In genomic region chr19:48330012-48330681, GRCh38 we compare ENCODE assay signal across 7 cellular contexts. TPM values are rescaled to one million over a fixed set of nuclear protein-coding genes. Genes with fewer than 3 reads are reported as not detected.
DNase-seq lines count a peak whose midpoint lies in the region; ATAC-seq, FAIRE-seq and TF ChIP-seq lines count a peak whose summit lies in the region.

No MANE protein-coding gene starts in this region.

- peak in 1 of 3 donors; percentile 36 for TF ChIP-seq POLR2A in spleen (IDR thresholded peaks at IDR 0.05)

- H2AFZ ChIP-seq in astrocyte (ENCODE audit: low read depth, low read length), result no peak overlapping the region

- H3K4me2 ChIP-seq in astrocyte (ENCODE audit: low read length), result peak overlapping the region; percentile 43

- peaks cover 53% of the 10 kb centered on the region for H4K20me1 ChIP-seq in astrocyte (ENCODE audit: insufficient read depth, low read length)

- H3K9me3 Mint-ChIP-seq in astrocyte (ENCODE audit: unreplicated experiment), result no peaks in the 10 kb centered on the region

- DNase-seq in GM20000 (ENCODE audit: low spot score), result peak; percentile 75
- DNase-seq in NCI-H128 (lab: John Stamatoyannopoulos, UW; ENCODE audit: unreplicated experiment), result peak; percentile 90
- peak; percentile 77 for DNase-seq in T-helper 22 cell (ENCODE audit: low read depth)
- no peak for DNase-seq in astrocyte (ENCODE audit: low read depth)
- peak; percentile 76 for DNase-seq in iPS-NIHi11 (ENCODE audit: low spot score)
- peak; percentile 94 for DNase-seq in spleen
- no peak for DNase-seq in omental fat pad (ENCODE audit: low spot score)

- peaks cover 20% of the 10 kb centered on the region for H3K4me1 Mint-ChIP-seq in astrocyte (ENCODE audit: low read depth, unreplicated experiment)

- peak overlapping the region; percentile 20 for H3K4me3 ChIP-seq in astrocyte (ENCODE audit: insufficient read depth, low read depth, low read length)
- peak overlapping the region; percentile 29 to 70 (median 41) for H3K4me3 ChIP-seq in spleen

- H3K4me1 ChIP-seq in astrocyte (ENCODE audit: insufficient read depth, low read length), result peaks cover 34% of the 10 kb centered on the region
- peaks cover 41 to 99% (median 88%) of the 10 kb centered on the region in 6 donors for H3K4me1 ChIP-seq in spleen

- intact Hi-C loops in spleen (cut with DNase I; ENCODE audit: low total_unique reads), result no loop called here

- peaks cover 38% of the 10 kb centered on the region for H3K79me2 ChIP-seq in astrocyte (ENCODE audit: insufficient read depth, low read length)

- ATAC-seq in omental fat pad (ENCODE audit: low FRiP score), result no peak

- WGBS in spleen, 5 donors, result 7 to 14% (median 9%) methylated on average over 25 to 41 of the region's 41 CpGs

- TF ChIP-seq CTCF in GM20000 (IDR thresholded peaks at IDR 0.05; ENCODE audit: extremely low read depth, missing control alignments) (no peak), astrocyte (IDR thresholded peaks at IDR 0.05; ENCODE audit: insufficient read depth, low read depth, low read length) (no peak), spleen (IDR thresholded peaks at IDR 0.05 in 8 of 11, conservative IDR thresholded peaks at IDR 0.05 in 3 of 11) (peak in 5 of 11 experiments; percentile 2 to 42 (median 32)), omental fat pad (IDR thresholded peaks at IDR 0.05) (no peak)

- H3K9ac ChIP-seq in astrocyte (ENCODE audit: low read length), result no peak overlapping the region

- H3K27ac Mint-ChIP-seq in astrocyte (ENCODE audit: unreplicated experiment), result peak overlapping the region; percentile 81

- H3K27ac ChIP-seq in astrocyte (ENCODE audit: low read depth, low read length) (no peak overlapping the region), spleen (peak overlapping the region; percentile 79 to 100 (median 96))

- H3K4me3 Mint-ChIP-seq in astrocyte (ENCODE audit: unreplicated experiment), result peak overlapping the region; percentile 75

- H3K36me3 Mint-ChIP-seq in astrocyte (ENCODE audit: low read depth, unreplicated experiment), result peaks cover 18% of the 10 kb centered on the region

- no peaks in the 10 kb centered on the region for H3K27me3 ChIP-seq in astrocyte (ENCODE audit: insufficient read depth, low read length)
- no peaks in the 10 kb centered on the region for H3K27me3 ChIP-seq in spleen (replicated peaks in 1 of 7)

- H3K36me3 ChIP-seq in astrocyte (ENCODE audit: insufficient read depth, low read length), result peaks cover 8% of the 10 kb centered on the region
- peaks cover 0 to 41% (median 3%) of the 10 kb centered on the region in 6 donors for H3K36me3 ChIP-seq in spleen

- no peaks in the 10 kb centered on the region for H3K27me3 Mint-ChIP-seq in astrocyte (ENCODE audit: low read depth, unreplicated experiment)

- no peak for FAIRE-seq in astrocyte (lab: Jason Lieb, UNC)

- no peaks in the 10 kb centered on the region for H3K9me3 ChIP-seq in astrocyte (ENCODE audit: insufficient read depth, low read depth, low read length)
- H3K9me3 ChIP-seq in spleen, result peaks cover 0 to 5% (median 0%) of the 10 kb centered on the region in 8 donors

RNA-seq across cellular contexts. Expression of gene EMP3, which starts 4.8 kb away (rescaled TPM):
- 199 and 217 TPM in 2 replicates for total RNA-seq in astrocyte
- 10 to 100 TPM; 33.2 to 95.8 (median 73.2) TPM for total RNA-seq in spleen
- polyA plus RNA-seq in spleen, result 100 to 1,000 TPM in 2 of 3 donors, 10 to 100 TPM in 1; 89.5 to 149 (median 122) TPM
- total RNA-seq in omental fat pad, result 100 to 1,000 TPM in 1 of 4 donors, 10 to 100 TPM in 3; 48.6 to 173 (median 58.9) TPM

RNA-seq across cellular contexts. Expression of gene TMEM143, which starts 33.6 kb away (rescaled TPM):
- total RNA-seq in astrocyte (8.7 and 10.5 TPM in 2 replicates), spleen (10 to 100 TPM in 4 of 7 donors, 1 to 10 TPM in 3; 8.7 to 14.8 (median 12.5) TPM), omental fat pad (10 to 100 TPM in 1 of 4 donors, 1 to 10 TPM in 3; 2.0 to 11.5 (median 5.1) TPM)
- 1 to 10 TPM; 5.8 to 7.7 (median 7.0) TPM for polyA plus RNA-seq in spleen

RNA-seq across cellular contexts. Expression of gene SYNGR4, which starts 34.0 kb away (rescaled TPM):
- total RNA-seq in astrocyte (not detected in 2 replicates), spleen (not detected), omental fat pad (not detected)
- under 1 TPM in 1 of 3 donors, not detected in 2; 0.09 TPM for polyA plus RNA-seq in spleen

Comparison
In these comparisons a context has a peak if more than half of its experiments do, and no peak if none do; other contexts are left out.
1. DNase-seq: peak in GM20000 (single experiment), NCI-H128 (single experiment), T-helper 22 cell (single experiment), iPS-NIHi11 (single experiment) and spleen (single experiment); none in astrocyte (single experiment) and omental fat pad (single experiment).